Comparison of ENCODE assay signal across 8 cellular contexts in genomic region chr7:44999245-45000095, GRCh38.
DNase-seq lines count a peak whose midpoint lies in the region; ATAC-seq and TF ChIP-seq lines count a peak whose summit lies in the region.

No MANE protein-coding gene starts in this region.

- peak; percentile 12 for TF ChIP-seq CTCF in choroid plexus epithelial cell (conservative IDR thresholded peaks at IDR 0.05; ENCODE audit: low read depth, low read length)

- peak; percentile 75 for ATAC-seq in HG03432 (IDR thresholded peaks at IDR 0.05; ENCODE audit: unreplicated experiment)

- peak; percentile 52 for TF ChIP-seq POLR2A in GM19193 (IDR thresholded peaks at IDR 0.05; ENCODE audit: extremely low read depth, insufficient read depth, insufficient read length)

- DNase-seq in AML-193 (lab: John Stamatoyannopoulos, UW) (peak; percentile 93 to 95), NCI-H510A (lab: John Stamatoyannopoulos, UW) (peak; percentile 99), choroid plexus epithelial cell (ENCODE audit: low read depth) (peak; percentile 100), kidney glomerular epithelial cell (lab: John Stamatoyannopoulos, UW) (peak; percentile 96)
- DNase-seq in activated CD4-positive, alpha-beta T cell treated with anti-CD3 and anti-CD28 coated beads for 24 hours (ENCODE audit: low read depth in 2 of 2): peak; percentile 98 to 99
- peak; percentile 100 for DNase-seq in stimulated activated CD4-positive, alpha-beta T cell treated with anti-CD3 and anti-CD28 coated beads, Interleukin-15, amount 100 ng/mL, for 48 hours (ENCODE audit: low read depth in 2 of 2)

- peak overlapping the region; percentile 67 for H3K4me3 ChIP-seq in choroid plexus epithelial cell (ENCODE audit: low read depth, low read length)

Comparison
In these comparisons a context has a peak if more than half of its experiments do, and no peak if none do; other contexts are left out.
1. Peak in every context shown above with its lines: DNase-seq, ATAC-seq and H3K4me3 ChIP-seq.